Comparison of ENCODE assay signal across 8 cellular contexts in the genomic region with DNA sequence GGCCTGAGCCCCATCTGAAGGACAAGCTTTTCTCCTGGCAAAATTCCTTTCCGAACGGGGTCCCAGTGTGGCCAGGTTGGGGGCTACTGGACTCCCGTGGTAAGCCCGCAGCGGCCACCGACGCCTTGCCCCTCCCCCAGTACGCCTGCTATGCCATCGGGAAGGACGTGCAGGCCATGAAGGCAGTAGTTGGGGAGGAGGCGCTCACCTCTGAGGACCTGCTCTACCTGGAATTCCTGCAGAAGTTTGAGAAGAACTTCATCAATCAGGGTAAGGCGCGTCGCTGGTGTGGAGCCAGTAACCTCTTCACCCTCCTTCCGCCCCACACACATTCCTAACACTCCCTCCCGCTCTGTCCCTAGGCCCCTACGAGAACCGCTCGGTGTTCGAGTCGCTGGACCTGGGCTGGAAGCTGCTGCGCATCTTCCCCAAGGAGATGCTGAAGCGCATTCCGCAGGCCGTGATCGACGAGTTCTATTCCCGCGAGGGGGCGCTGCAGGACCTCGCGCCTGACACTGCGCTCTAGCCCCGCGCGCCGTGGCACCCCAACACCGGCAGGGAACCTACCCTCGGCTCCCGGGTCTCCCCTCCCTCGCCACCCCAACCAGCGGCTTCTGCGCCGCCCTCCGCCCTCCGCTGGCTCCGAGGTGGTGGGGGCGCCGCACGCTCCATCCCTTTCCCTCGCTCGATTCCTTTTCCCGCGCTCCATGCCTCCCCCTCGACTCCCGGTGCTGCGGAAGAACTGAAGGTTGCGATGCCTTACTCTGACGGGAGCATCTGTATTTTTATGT. TPM values are rescaled to one million over a fixed set of nuclear protein-coding genes. Genes with fewer than 3 reads are reported as not detected.
DNase-seq lines count a peak whose midpoint lies in the region; ATAC-seq and TF ChIP-seq lines count a peak whose summit lies in the region.

No MANE protein-coding gene starts in this region.

- no peak for TF ChIP-seq POLR2A in breast epithelium (IDR thresholded peaks at IDR 0.05)

- in situ Hi-C loops in ACHN (cut with HindIII; ENCODE audit: low pct_ligation_motif_present, low pct_unique_long_range_greater_than_20kb, low sequenced_read_pairs), result no loop called here

- intact Hi-C loops in breast epithelium (cut with DNase I; ENCODE audit: low total_unique reads), result no loop called here

- H3K27ac ChIP-seq in breast epithelium, result no peak overlapping the region

- no peaks in the 10 kb centered on the region for H3K27me3 ChIP-seq in breast epithelium

- H3K4me1 ChIP-seq in breast epithelium, result no peaks in the 10 kb centered on the region

- no peaks in the 10 kb centered on the region for H3K9me3 ChIP-seq in breast epithelium

- ATAC-seq in GM19035 (IDR thresholded peaks at IDR 0.05; ENCODE audit: unreplicated experiment), result peak; percentile 91
- ATAC-seq in HG03571 (IDR thresholded peaks at IDR 0.05; ENCODE audit: unreplicated experiment), result peak; percentile 59
- no peak for ATAC-seq in HG03097 (IDR thresholded peaks at IDR 0.05; ENCODE audit: low FRiP score, unreplicated experiment)

- DNase-seq in ACHN, result peak; percentile 74
- peak; percentile 29 to 55 for DNase-seq in breast epithelium (ENCODE audit: low spot score in 2 of 2)
- peak; percentile 62 for DNase-seq in iris pigment epithelial cell (ENCODE audit: low read depth)
- peak; percentile 64 to 82 (median 66) for DNase-seq in stimulated activated CD4-positive, alpha-beta T cell treated with anti-CD3 and anti-CD28 coated beads, Interleukin-12 subunit alpha, Interleukin-12 subunit beta, amount 100 ng/mL, for 48 hours (ENCODE audit: low read depth in 2 of 3, low spot score in 1 of 3)

- H3K36me3 ChIP-seq in breast epithelium, result no peaks in the 10 kb centered on the region

- TF ChIP-seq CTCF in WI38 (IDR thresholded peaks at IDR 0.05; ENCODE audit: low read depth, low read length), result peak; percentile 79
- peak; percentile 32 to 74 (median 54) for TF ChIP-seq CTCF in breast epithelium (IDR thresholded peaks at IDR 0.05)

- H3K4me3 ChIP-seq in WI38 (ENCODE audit: low read depth, low read length) (peak overlapping the region; percentile 62), breast epithelium (peak overlapping the region; percentile 44 to 68 (median 48))

RNA-seq across cellular contexts. Expression of a gene that starts 13.6 kb away (rescaled TPM):
- total RNA-seq in breast epithelium, result 1 to 10 TPM; 2.8 to 4.9 (median 3.2) TPM

RNA-seq across cellular contexts. Expression of a gene that starts 29.1 kb away (rescaled TPM):
- total RNA-seq in breast epithelium, result 10 to 100 TPM in 1 of 3 donors, 1 to 10 TPM in 2; 1.8 to 38.2 (median 4.6) TPM

RNA-seq across cellular contexts. Expression of a gene that starts 29.9 kb away (rescaled TPM):
- total RNA-seq in breast epithelium, result 10 to 100 TPM; 39.5 to 48.8 (median 40.0) TPM
